ENCODE assay signal across 24 cellular contexts in the genomic region with DNA sequence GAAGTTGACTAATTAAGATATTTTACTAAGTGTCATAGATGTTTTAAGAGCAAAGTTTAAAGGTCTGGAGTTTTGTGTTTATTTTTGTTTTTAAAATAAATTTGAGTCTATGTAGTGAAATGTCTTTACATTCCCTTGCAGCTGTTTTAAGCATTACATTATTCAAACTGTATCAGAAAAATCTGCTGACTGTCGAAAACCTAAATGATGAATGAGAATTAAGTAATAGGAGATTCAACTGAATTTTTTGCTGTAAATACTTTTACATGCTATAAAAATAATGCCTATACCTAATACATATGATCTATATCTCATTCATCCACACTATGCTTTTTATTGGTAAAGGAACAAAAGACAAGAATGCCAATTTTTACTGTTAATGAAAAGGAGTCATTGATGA.
DNase-seq lines count a peak whose midpoint lies in the region; ATAC-seq, FAIRE-seq and TF ChIP-seq lines count a peak whose summit lies in the region.
"Had no signal": no experiment of that assay in that cellular context is flagged by ENCODE, and none has a peak within 500 bp of the region (broad histone marks: within the 10 kb centered on the region; RNA-seq: fewer than 3 reads in every experiment).

No MANE protein-coding gene starts in this region.

- TF ChIP-seq EP300 in HepG2 (IDR thresholded peaks at IDR 0.05; ENCODE audit: low read depth in 2 of 2, low read length in 2 of 2) (no peak), HepG2 (CRISPR knock-in tag; IDR thresholded peaks at IDR 0.05; ENCODE audit: borderline replicate concordance) (no peak), K562 (IDR thresholded peaks at IDR 0.05; ENCODE audit: low read length) (no peak)

- in situ Hi-C loops in HepG2 (cut with HindIII; ENCODE audit: extremely low pct_ligation_motif_present, low pct_unique_long_range_greater_than_20kb), result no loop called here
- in situ Hi-C loops in K562 (cut with MboI), result no loop called here

- POLR2A ChIA-PET in HepG2 (lab: Yijun Ruan, JAX), result no interaction called here
- POLR2A ChIA-PET in K562 (lab: Yijun Ruan, JAX), result no interaction called here

- DNase-seq in HepG2 (ENCODE audit: low spot score) (no peak), right lobe of liver (no peak), K562 (ENCODE audit: extremely low read depth in 1 of 4, low spot score in 3 of 4) (no peak), cerebellar nuclear complex (lab: John Stamatoyannopoulos, UW) (no peak)
- DNase-seq in activated CD4-positive, alpha-beta T cell treated with anti-CD3 and anti-CD28 coated beads for 48 hours, result no peak
- DNase-seq: ACHN; BE2C; C1 segment of cervical spinal cord; CD4-positive, alpha-beta memory T cell; CD4-positive, CD25-positive, alpha-beta regulatory T cell; CD8-positive, alpha-beta memory T cell; COR-L47; DMS 273 treated with DMSO at 0.1 percent for 48 hours; DMS153; DMS53; DMS79; DND-41; EL; GDM1 had no signal

- ATAC-seq in HepG2 (no peak), right lobe of liver (no peak), K562 (no peak)
- ATAC-seq: GM12878 had no signal

- TF ChIP-seq RAD21 in HepG2 (CRISPR knock-in tag; IDR thresholded peaks at IDR 0.05) (no peak), K562 (CRISPR knock-in tag; conservative IDR thresholded peaks at IDR 0.05 in 1 of 2, IDR thresholded peaks at IDR 0.05 in 1 of 2) (no peak)

- H3K9ac ChIP-seq in HepG2 (ENCODE audit: insufficient read depth, low read depth, low read length) (no peak overlapping the region), K562 (ENCODE audit: insufficient read depth in 1 of 2, low read depth in 2 of 2, low read length in 2 of 2) (no peak overlapping the region)
- H3K9ac ChIP-seq: BLaER1 had no signal

- CTCF ChIA-PET in HepG2 (lab: Yijun Ruan, JAX; ENCODE audit: low intra/inter-chr PET ratio, low total read pairs), result no interaction called here
- CTCF ChIA-PET in K562 (lab: Yijun Ruan, JAX; ENCODE audit: low intra/inter-chr PET ratio), result no interaction called here

- H3K9me1 ChIP-seq in K562 (ENCODE audit: control insufficient read depth, insufficient read depth, low read length), result no peaks in the 10 kb centered on the region

- BruUV-seq in HepG2 (replicated peaks; lab: Mats Ljungman, UMichigan), result no TSS peak
- no TSS peak for BruUV-seq in K562 (replicated peaks; lab: Mats Ljungman, UMichigan)

- H3K79me2 ChIP-seq in HepG2 (ENCODE audit: insufficient read depth, low read length), result no peaks in the 10 kb centered on the region
- H3K79me2 ChIP-seq in K562 (ENCODE audit: control insufficient read depth, insufficient read depth, low read length), result no peaks in the 10 kb centered on the region

- H3K27me3 ChIP-seq in HepG2 (ENCODE audit: control insufficient read depth in 1 of 2, insufficient read depth in 2 of 2, low read length in 2 of 2) (no peaks in the 10 kb centered on the region), right lobe of liver (no peaks in the 10 kb centered on the region), K562 (ENCODE audit: control insufficient read depth in 2 of 2, insufficient read depth in 2 of 2, low read length in 2 of 2) (no peaks in the 10 kb centered on the region)
- H3K27me3 ChIP-seq: BE2C, BLaER1 had no signal

- no peaks in the 10 kb centered on the region for H4K20me1 ChIP-seq in HepG2 (ENCODE audit: insufficient read depth, low read length)
- H4K20me1 ChIP-seq in K562 (replicated peaks; ENCODE audit: control insufficient read depth, insufficient read depth, low read length), result no peaks in the 10 kb centered on the region
- H4K20me1 ChIP-seq: BLaER1 had no signal

- H3K4me2 ChIP-seq in HepG2 (ENCODE audit: low read depth, low read length) (no peak overlapping the region), K562 (ENCODE audit: insufficient read depth, low read length) (no peak overlapping the region)
- H3K4me2 ChIP-seq: BLaER1 had no signal

- H3K27ac ChIP-seq in HepG2 (ENCODE audit: extremely low read length, insufficient read depth, low read length) (no peak overlapping the region), right lobe of liver (no peak overlapping the region), K562 (ENCODE audit: extremely low read depth, low read depth, low read length) (no peak overlapping the region)
- H3K27ac ChIP-seq: 22Rv1, BLaER1 had no signal

- intact Hi-C loops in HepG2 (cut with micrococcal nuclease; ENCODE audit: unreplicated experiment), result no loop called here
- intact Hi-C loops in right lobe of liver (cut with DNase I), result no loop called here
- intact Hi-C loops in K562 (cut with micrococcal nuclease), result no loop called here

- H3K4me3 ChIP-seq in HepG2 (replicated peaks in 1 of 3; ENCODE audit: insufficient read depth in 1 of 3, low read depth in 2 of 3, low read length in 3 of 3) (no peak overlapping the region), right lobe of liver (no peak overlapping the region), K562 (no peak overlapping the region)
- H3K4me3 ChIP-seq: BLaER1, GM12878 had no signal

- no peak for TF ChIP-seq POLR2A in HepG2 (IDR thresholded peaks at IDR 0.05; ENCODE audit: insufficient read depth in 1 of 2, low read depth in 2 of 2, low read length in 2 of 2)
- TF ChIP-seq POLR2A in right lobe of liver (IDR thresholded peaks at IDR 0.05), result no peak
- no peak for TF ChIP-seq POLR2A in K562 (conservative IDR thresholded peaks at IDR 0.05)

- FAIRE-seq in HepG2 (lab: Jason Lieb, UNC) (no peak), K562 (lab: Jason Lieb, UNC) (no peak)
- FAIRE-seq: GM12878, GM12892, GM18507 had no signal

- TF ChIP-seq CTCF in HepG2 (CRISPR knock-in tag; IDR thresholded peaks at IDR 0.05) (no peak), right lobe of liver (IDR thresholded peaks at IDR 0.05) (no peak), K562 (IDR thresholded peaks at IDR 0.05 in 2 of 3, conservative IDR thresholded peaks at IDR 0.05 in 1 of 3; ENCODE audit: insufficient read depth in 2 of 3, low read depth in 1 of 3, low read length in 3 of 3) (no peak)

- no peak overlapping the region for H2AFZ ChIP-seq in HepG2 (ENCODE audit: low read length)
- no peak overlapping the region for H2AFZ ChIP-seq in K562 (ENCODE audit: low read depth, low read length)

- no peaks in the 10 kb centered on the region for H3K9me3 ChIP-seq in HepG2 (ENCODE audit: low read length)
- H3K9me3 ChIP-seq in right lobe of liver, result no peaks in the 10 kb centered on the region
- H3K9me3 ChIP-seq in K562 (replicated peaks; ENCODE audit: control insufficient read depth, insufficient read depth, low read depth, low read length), result 0 out of 2 replicates have a peak, but pooled peaks cover 2% of the 10 kb centered on the region
- H3K9me3 ChIP-seq: BE2C, BLaER1 had no signal

- WGBS in HepG2 (ENCODE audit: low lambda C conversion rate), result 3% methylated on average over 1 of the region's 1 CpG
- WGBS in right lobe of liver (ENCODE audit: insufficient coverage, low coverage, low lambda C conversion rate, missing lambda C conversion rate), result 15% methylated on average over 1 of the region's 1 CpG
- WGBS in K562 (ENCODE audit: insufficient coverage, low coverage, missing lambda C conversion rate), result 0% methylated on average over 1 of the region's 1 CpG

- H3K36me3 ChIP-seq in HepG2 (replicated peaks in 1 of 2; ENCODE audit: control insufficient read depth in 1 of 2, insufficient read depth in 2 of 2, low read length in 2 of 2) (no peaks in the 10 kb centered on the region), right lobe of liver (no peaks in the 10 kb centered on the region), K562 (ENCODE audit: control insufficient read depth, insufficient read depth, low read length) (no peaks in the 10 kb centered on the region)
- H3K36me3 ChIP-seq: BE2C, BLaER1 had no signal

- no peaks in the 10 kb centered on the region for H3K4me1 ChIP-seq in HepG2 (ENCODE audit: insufficient read depth, low read length)
- H3K4me1 ChIP-seq in right lobe of liver, result no peaks in the 10 kb centered on the region
- H3K4me1 ChIP-seq in K562 (replicated peaks in 1 of 2; ENCODE audit: control insufficient read depth in 2 of 2, insufficient read depth in 2 of 2, low read length in 2 of 2), result no peaks in the 10 kb centered on the region
- H3K4me1 ChIP-seq: BE2C, BLaER1 had no signal

TF ChIP-seq in HepG2, 621 proteins besides CTCF, POLR2A, EP300 and RAD21 (continues in another document):
- TF ChIP-seq NFYB (CRISPR knock-in tag; IDR thresholded peaks at IDR 0.05) (no peak), ZNF737 (CRISPR knock-in tag; IDR thresholded peaks at IDR 0.05; ENCODE audit: borderline replicate concordance) (no peak), RBM39 (IDR thresholded peaks at IDR 0.05; ENCODE audit: low read depth, low read length, poor library complexity, severe bottlenecking) (no peak), HMGA1 (CRISPR knock-in tag; conservative IDR thresholded peaks at IDR 0.05) (no peak), MTF1 (CRISPR knock-in tag; IDR thresholded peaks at IDR 0.05) (no peak)

TF ChIP-seq in K562, 482 proteins besides CTCF, POLR2A, EP300 and RAD21 (continues in another document):
- TF ChIP-seq C11orf30 (IDR thresholded peaks at IDR 0.05; ENCODE audit: low read depth), result peak; percentile 33; the same call in 1 of the 2 replicates
- no peak for TF ChIP-seq ZNF592 (IDR thresholded peaks at IDR 0.05)
- TF ChIP-seq RFX1 (IDR thresholded peaks at IDR 0.05), result no peak

Comparison
In these comparisons a context has a peak if more than half of its experiments do, and no peak if none do; other contexts are left out.
1. Of the 241 proteins assayed by ChIP-seq in both HepG2 and K562: peak only in HepG2: MAFF; only in K562: none; in both: none; in neither: 239; mixed calls (peak in some experiments, not most) for 1.